Comparison of ENCODE assay signal across 18 cellular contexts in genomic region chr18:398866-399637, GRCh38.
A peak's percentile ranks its signal among the peaks of the same experiment; 100 is the strongest.
DNase-seq lines count a peak whose midpoint lies in the region; ATAC-seq and TF ChIP-seq lines count a peak whose summit lies in the region.
"Had no signal": no experiment of that assay in that cellular context is flagged by ENCODE, and none has a peak within 500 bp of the region (broad histone marks: within the 10 kb centered on the region; RNA-seq: fewer than 3 reads in every experiment).

No MANE protein-coding gene starts in this region.

- H3K9me2 ChIP-seq in SK-N-SH: no peaks in the 10 kb centered on the region

- H3K4me1 ChIP-seq in SK-N-SH (ENCODE audit: control insufficient read depth in 1 of 2, insufficient read depth in 2 of 2, low read depth in 1 of 2, low read length in 1 of 2): peaks cover 21 to 39% of the 10 kb centered on the region in 2 experiments
- H3K4me1 ChIP-seq: gastrocnemius medialis, uterus had no signal

- H3K79me2 ChIP-seq in SK-N-SH (ENCODE audit: insufficient read depth): no peaks in the 10 kb centered on the region

- no peak for TF ChIP-seq RAD21 in SK-N-SH (IDR thresholded peaks at IDR 0.05; ENCODE audit: low read length)

- ATAC-seq in SK-N-SH treated with all-trans-retinoic acid at 6 μM for 48 hours: no peak
- no peak for ATAC-seq in HG02610 (IDR thresholded peaks at IDR 0.05; ENCODE audit: unreplicated experiment)
- no peak for ATAC-seq in HG02981 (IDR thresholded peaks at IDR 0.05; ENCODE audit: unreplicated experiment)
- ATAC-seq: gastrocnemius medialis, HCT116, natural killer cell had no signal

- no peaks in the 10 kb centered on the region for H3K27me3 ChIP-seq in SK-N-SH (ENCODE audit: insufficient read depth)
- H3K27me3 ChIP-seq: gastrocnemius medialis, uterus had no signal

- H3K27ac ChIP-seq in SK-N-SH (ENCODE audit: low read depth in 2 of 2, low read length in 1 of 2): no peak overlapping the region; a peak in 1 of 4 replicates
- H3K27ac ChIP-seq: gastrocnemius medialis, uterus had no signal

- DNase-seq in SK-N-SH: peak; percentile 30
- DNase-seq in NCI-H345 (lab: John Stamatoyannopoulos, UW): peak; percentile 53
- DNase-seq in fibroblast of gingiva (ENCODE audit: low read depth): peak; percentile 34
- DNase-seq in stimulated activated CD4-positive, alpha-beta T cell treated with anti-CD3 and anti-CD28 coated beads, Interleukin-15, amount 100 ng/mL, for 24 hours: no peak
- no peak for DNase-seq in NCI-H2196 (lab: John Stamatoyannopoulos, UW; ENCODE audit: unreplicated experiment)
- DNase-seq: activated B cell treated with CpG ODN at 0.5 μM for 24 hours; activated effector memory CD4-positive, alpha-beta T cell treated with Interleukin-2 at 50 U/mL for 16 hours; amygdala; endodermal cell; gastrocnemius medialis; natural killer cell; NCI-H187 treated with DMSO at 0.1 percent for 48 hours; NK-92 treated with Interleukin-12 subunit alpha and Interleukin-12 subunit beta, amount 100 ng/mL, for 24 hours; uterus had no signal

- H3K9ac ChIP-seq in SK-N-SH: no peak overlapping the region

- peak in 1 of 2 experiments; percentile 38; a peak in 1 of 4 replicates for TF ChIP-seq EP300 in SK-N-SH (IDR thresholded peaks at IDR 0.05; ENCODE audit: borderline replicate concordance in 1 of 2, low read depth in 1 of 2, low read length in 1 of 2)

- CTCF ChIA-PET in SK-N-SH (lab: Yijun Ruan, JAX): interaction anchor here (0.6 to 1.2 kb wide), 4 partner anchors 12 to 227 kb away, joined by 3 to 4 read pairs (median 4); no protein-coding TSS in a partner anchor

- H4K20me1 ChIP-seq in SK-N-SH (ENCODE audit: insufficient read depth): no peaks in the 10 kb centered on the region

- H3K9me3 ChIP-seq in SK-N-SH: no peaks in the 10 kb centered on the region
- H3K9me3 ChIP-seq: gastrocnemius medialis, uterus had no signal

- no peak overlapping the region for H3K4me3 ChIP-seq in SK-N-SH (ENCODE audit: low read depth in 2 of 2, low read length in 1 of 2)
- H3K4me3 ChIP-seq: gastrocnemius medialis, uterus had no signal

- TF ChIP-seq CTCF in SK-N-SH (IDR thresholded peaks at IDR 0.05): no peak

- peaks cover 24% of the 10 kb centered on the region for H3F3A ChIP-seq in SK-N-SH (replicated peaks; ENCODE audit: insufficient read depth)

- no peak overlapping the region for H3K4me2 ChIP-seq in SK-N-SH

- H2AFZ ChIP-seq in SK-N-SH (ENCODE audit: low read depth): no peak overlapping the region

- H3K36me3 ChIP-seq in SK-N-SH (replicated peaks in 1 of 2; ENCODE audit: control insufficient read depth in 1 of 2, insufficient read depth in 2 of 2, low read length in 1 of 2): no peaks in the 10 kb centered on the region
- H3K36me3 ChIP-seq: gastrocnemius medialis, uterus had no signal

- 87% methylated on average over 7 of the region's 8 CpGs for WGBS in SK-N-SH (ENCODE audit: low lambda C conversion rate)

- POLR2A ChIA-PET in SK-N-SH (lab: Yijun Ruan, JAX): interaction anchor here (1.2 kb wide), 1 partner anchor 131 kb away, joined by 3 read pairs; the partner anchor contains the start of gene THOC1

TF ChIP-seq in SK-N-SH, 30 proteins besides CTCF, POLR2A, EP300 and RAD21:
- TF ChIP-seq FOXM1 (IDR thresholded peaks at IDR 0.05; ENCODE audit: low read depth) (no peak), ELF1 (IDR thresholded peaks at IDR 0.05) (no peak), POLR2AphosphoS5 (IDR thresholded peaks at IDR 0.05; ENCODE audit: low read depth, low read length) (no peak), TAF1 (IDR thresholded peaks at IDR 0.05; ENCODE audit: borderline replicate concordance, low read depth, low read length) (no peak), FOXJ3 (CRISPR knock-in tag; IDR thresholded peaks at IDR 0.05) (no peak), MEF2A (IDR thresholded peaks at IDR 0.05; ENCODE audit: borderline replicate concordance, low read depth) (no peak), GATA2 (CRISPR knock-in tag; IDR thresholded peaks at IDR 0.05) (no peak), CHD2 (IDR thresholded peaks at IDR 0.05; ENCODE audit: low read length, partially characterized antibody) (no peak), RFX5 (IDR thresholded peaks at IDR 0.05; ENCODE audit: low read length) (no peak), RXRA (IDR thresholded peaks at IDR 0.05; ENCODE audit: borderline replicate concordance, low read depth) (no peak), EZH2phosphoT487 (IDR thresholded peaks at IDR 0.05; ENCODE audit: borderline replicate concordance, low read depth) (no peak)
- TF ChIP-seq, protein P1, sequence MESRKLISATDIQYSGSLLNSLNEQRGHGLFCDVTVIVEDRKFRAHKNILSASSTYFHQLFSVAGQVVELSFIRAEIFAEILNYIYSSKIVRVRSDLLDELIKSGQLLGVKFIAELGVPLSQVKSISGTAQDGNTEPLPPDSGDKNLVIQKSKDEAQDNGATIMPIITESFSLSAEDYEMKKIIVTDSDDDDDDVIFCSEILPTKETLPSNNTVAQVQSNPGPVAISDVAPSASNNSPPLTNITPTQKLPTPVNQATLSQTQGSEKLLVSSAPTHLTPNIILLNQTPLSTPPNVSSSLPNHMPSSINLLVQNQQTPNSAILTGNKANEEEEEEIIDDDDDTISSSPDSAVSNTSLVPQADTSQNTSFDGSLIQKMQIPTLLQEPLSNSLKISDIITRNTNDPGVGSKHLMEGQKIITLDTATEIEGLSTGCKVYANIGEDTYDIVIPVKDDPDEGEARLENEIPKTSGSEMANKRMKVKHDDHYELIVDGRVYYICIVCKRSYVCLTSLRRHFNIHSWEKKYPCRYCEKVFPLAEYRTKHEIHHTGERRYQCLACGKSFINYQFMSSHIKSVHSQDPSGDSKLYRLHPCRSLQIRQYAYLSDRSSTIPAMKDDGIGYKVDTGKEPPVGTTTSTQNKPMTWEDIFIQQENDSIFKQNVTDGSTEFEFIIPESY (IDR thresholded peaks at IDR 0.05; ENCODE audit: borderline replicate concordance, low read depth): no peak
TF ChIP-seq in SK-N-SH: peak in this region for 0.

TF ChIP-seq in SK-N-SH treated with all-trans-retinoic acid at 6 μM for 48 hours, 23 proteins besides CTCF, POLR2A, EP300 and RAD21:
- TF ChIP-seq CSDC2 (CRISPR knock-in tag; IDR thresholded peaks at IDR 0.05) (no peak), ZC3H10 (CRISPR knock-in tag; IDR thresholded peaks at IDR 0.05) (no peak), POU6F1 (CRISPR knock-in tag; IDR thresholded peaks at IDR 0.05; ENCODE audit: borderline replicate concordance, low read depth) (no peak), PPARA (CRISPR knock-in tag; IDR thresholded peaks at IDR 0.05; ENCODE audit: borderline replicate concordance) (no peak), BACH2 (CRISPR knock-in tag; IDR thresholded peaks at IDR 0.05; ENCODE audit: borderline replicate concordance) (no peak)

Comparison
In these comparisons a context has a peak if more than half of its experiments do, and no peak if none do; other contexts are left out.
1. DNase-seq: peak in SK-N-SH (single experiment), NCI-H345 (single experiment) and fibroblast of gingiva (single experiment); none in stimulated activated CD4-positive, alpha-beta T cell treated with anti-CD3 and anti-CD28 coated beads, Interleukin-15, amount 100 ng/mL, for 24 hours (single experiment) and NCI-H2196 (single experiment).